8 cellular contexts compared by ENCODE assay signal in genomic region chr2:202033317-202034248, GRCh38. TPM values are rescaled to one million over a fixed set of nuclear protein-coding genes. Genes with fewer than 3 reads are reported as not detected.
A peak's percentile ranks its signal among the peaks of the same experiment; 100 is the strongest.
DNase-seq lines count a peak whose midpoint lies in the region; ATAC-seq and TF ChIP-seq lines count a peak whose summit lies in the region.

Gene FZD7, plus strand, starts transcription at chr2:202033855. Its CDS starts 793 bp downstream, at chr2:202034648.

- TF ChIP-seq CTCF in fibroblast of the aortic adventitia (IDR thresholded peaks at IDR 0.05; ENCODE audit: insufficient read depth, low read length), result peak; percentile 33
- TF ChIP-seq CTCF in nephron progenitor cell (IDR thresholded peaks at IDR 0.05), result no peak

- ATAC-seq in GM21381 (IDR thresholded peaks at IDR 0.05; ENCODE audit: unreplicated experiment), result peak; percentile 82
- peak; percentile 82 for ATAC-seq in stimulated activated naive CD8-positive, alpha-beta T cell treated with anti-CD3 and anti-CD28 coated beads, Interleukin-15, Interleukin-2, amounts not matched to agents 100 U/mL and 50 U/mL, for 24 hours

- peaks cover 2% of the 10 kb centered on the region for H3K27me3 Mint-ChIP-seq in nephron progenitor cell (ENCODE audit: low read depth, poor library complexity)

- no peaks in the 10 kb centered on the region for H3K9me3 Mint-ChIP-seq in nephron progenitor cell

- H3K36me3 Mint-ChIP-seq in nephron progenitor cell (ENCODE audit: low read depth), result peaks cover 14% of the 10 kb centered on the region

- peak within 1 kb of the TSS; percentile 80 for H3K4me3 ChIP-seq in fibroblast of the aortic adventitia (ENCODE audit: low read depth, low read length)

- DNase-seq in DMS 273 treated with DMSO at 0.1 percent for 48 hours (lab: John Stamatoyannopoulos, UW), result peak; percentile 82
- peak in 74 of 76 experiments; percentile 18 to 88 (median 74) for DNase-seq in HUDEP-2 (lab: John Stamatoyannopoulos, UW; ENCODE audit: unreplicated experiment in 76 of 76)
- peak; percentile 93 for DNase-seq in RPMI7951 (ENCODE audit: low read depth)
- peak; percentile 83 for DNase-seq in activated effector memory CD4-positive, alpha-beta T cell treated with Interleukin-2 at 50 U/mL for 16 hours
- peak; percentile 91 for DNase-seq in fibroblast of the aortic adventitia (ENCODE audit: low read depth)
- DNase-seq in nephron progenitor cell, result peak; percentile 95
- DNase-seq in stimulated activated naive CD8-positive, alpha-beta T cell treated with anti-CD3 and anti-CD28 coated beads, Interleukin-15, Interleukin-2, amounts not matched to agents 100 U/mL and 50 U/mL, for 24 hours, result peak; percentile 89

- H3K27ac Mint-ChIP-seq in nephron progenitor cell, result peak within 1 kb of the TSS; percentile 100

- peak within 1 kb of the TSS; percentile 98 for H3K4me3 Mint-ChIP-seq in nephron progenitor cell

- H3K4me1 Mint-ChIP-seq in nephron progenitor cell, result peaks cover 45% of the 10 kb centered on the region

RNA-seq across cellular contexts. Expression of gene FZD7, which starts in this region (rescaled TPM):
- 29.4 and 32.4 TPM in 2 replicates for total RNA-seq in RPMI7951 (2014; rRNA removed; shearing (Covaris generic))
- 35.8 and 40.4 TPM in 2 replicates for total RNA-seq in fibroblast of the aortic adventitia (ENCODE audit: low replicate concordance)

Comparison
In these comparisons a context has a peak if more than half of its experiments do, and no peak if none do; other contexts are left out.
1. Peak in every context shown above with its lines: DNase-seq, ATAC-seq and H3K4me3 ChIP-seq.